7 cellular contexts compared by ENCODE assay signal in the genomic region with DNA sequence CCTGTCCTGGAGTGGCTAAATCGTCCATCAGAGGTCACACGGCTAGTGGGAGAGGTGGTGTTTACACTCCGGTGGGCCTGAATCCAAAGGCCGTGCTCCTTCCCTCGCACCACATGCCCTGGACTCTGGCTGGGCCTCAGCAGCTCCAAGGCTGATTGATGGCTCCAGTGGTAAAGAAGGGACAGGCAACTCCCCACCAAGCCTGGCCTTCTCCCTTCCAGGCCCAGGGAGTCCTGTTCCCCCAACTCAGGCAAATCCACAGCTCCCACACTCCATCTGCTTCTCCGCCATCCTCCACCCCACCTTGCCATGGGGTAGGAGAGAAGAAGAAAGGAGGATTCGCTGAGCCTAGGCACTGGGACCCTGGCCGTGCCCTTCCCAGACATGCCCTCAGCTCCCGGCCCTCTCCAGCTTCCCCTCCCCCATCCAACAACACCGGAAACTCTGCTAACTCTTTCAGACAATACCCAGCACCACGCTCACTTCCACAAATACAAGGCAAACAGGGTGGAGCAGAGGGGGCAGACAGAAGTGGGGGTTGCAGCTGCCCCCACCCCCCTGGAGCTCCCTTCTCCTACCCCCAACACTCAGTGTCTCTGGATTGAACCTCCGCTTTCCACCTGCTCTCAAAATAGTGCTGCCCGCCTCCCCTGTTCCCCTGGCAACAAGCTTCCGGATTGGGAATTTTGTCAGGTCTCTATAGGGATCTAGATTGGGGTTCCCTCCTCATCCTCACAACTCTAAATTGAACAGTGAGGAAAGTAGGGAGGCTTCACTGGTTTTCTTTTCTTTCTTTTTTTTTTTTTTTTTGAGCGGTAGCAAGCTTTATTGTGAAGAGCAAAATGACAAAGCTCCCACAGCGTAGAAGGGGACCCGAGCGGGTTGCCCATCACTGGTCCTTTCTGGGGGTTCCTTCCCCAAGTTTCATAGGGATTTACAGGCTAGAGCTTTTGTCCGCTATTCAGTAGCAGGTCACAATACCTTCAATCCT. TPM values are rescaled to one million over a fixed set of nuclear protein-coding genes. Genes with fewer than 3 reads are reported as not detected.
DNase-seq lines count a peak whose midpoint lies in the region; ATAC-seq and TF ChIP-seq lines count a peak whose summit lies in the region.
"Had no signal": no experiment of that assay in that cellular context is flagged by ENCODE, and none has a peak within 500 bp of the region (broad histone marks: within the 10 kb centered on the region; RNA-seq: fewer than 3 reads in every experiment).

No MANE protein-coding gene starts in this region.

- no peak for TF ChIP-seq POLR2A in heart left ventricle (IDR thresholded peaks at IDR 0.05)

- peaks cover 71% of the 10 kb centered on the region for H3K36me3 Mint-ChIP-seq in activated CD4-positive, alpha-beta T cell treated with anti-CD3 and anti-CD28 coated beads, Interleukin-2, amount 10 ng/mL, durations not matched to agents 24 days and 14 days (ENCODE audit: low read depth)

- H3K9me3 ChIP-seq in heart left ventricle = no peaks in the 10 kb centered on the region

- peak overlapping the region; percentile 90 for H3K27ac Mint-ChIP-seq in activated CD4-positive, alpha-beta T cell treated with anti-CD3 and anti-CD28 coated beads, Interleukin-2, amount 10 ng/mL, durations not matched to agents 24 days and 14 days

- H3K4me3 Mint-ChIP-seq in activated CD4-positive, alpha-beta T cell treated with anti-CD3 and anti-CD28 coated beads, Interleukin-2, amount 10 ng/mL, durations not matched to agents 24 days and 14 days = peak overlapping the region; percentile 79

- H3K4me1 Mint-ChIP-seq in activated CD4-positive, alpha-beta T cell treated with anti-CD3 and anti-CD28 coated beads, Interleukin-2, amount 10 ng/mL, durations not matched to agents 24 days and 14 days = peaks cover 68% of the 10 kb centered on the region

- intact Hi-C loops in activated CD4-positive, alpha-beta T cell treated with anti-CD3 and anti-CD28 coated beads, Interleukin-2, amount 10 ng/mL, durations not matched to agents 24 days and 14 days (cut with micrococcal nuclease) = no loop called here
- intact Hi-C loops in heart left ventricle (cut with DNase I) = no loop called here

- WGBS in heart left ventricle, 4 donors = 26 to 33% (median 27%) methylated on average over 19 of the region's 19 CpGs

- H3K4me1 ChIP-seq in heart left ventricle = peaks cover 23 to 92% (median 78%) of the 10 kb centered on the region in 12 donors

- peak; percentile 30 to 71 (median 47) for ATAC-seq in heart left ventricle

- no peak for TF ChIP-seq CTCF in heart left ventricle (IDR thresholded peaks at IDR 0.05)

- peak; percentile 76 for DNase-seq in activated CD4-positive, alpha-beta T cell treated with anti-CD3 and anti-CD28 coated beads, Interleukin-2, amount 10 ng/mL, durations not matched to agents 24 days and 14 days
- no peak for DNase-seq in activated CD4-positive, alpha-beta T cell treated with anti-CD3 and anti-CD28 coated beads, Interleukin-2, amount 50 U/mL, for 4 hours
- DNase-seq in heart left ventricle (peak in 4 of 5 donors; percentile 61 to 76 (median 74)), RPMI8226 (no peak), COR-L47 (lab: John Stamatoyannopoulos, UW) (no peak)

- H3K36me3 ChIP-seq in heart left ventricle = peaks cover 4 to 86% (median 62%) of the 10 kb centered on the region in 9 donors

- H3K27me3 Mint-ChIP-seq in activated CD4-positive, alpha-beta T cell treated with anti-CD3 and anti-CD28 coated beads, Interleukin-2, amount 10 ng/mL, durations not matched to agents 24 days and 14 days = no peaks in the 10 kb centered on the region

- H3K27ac ChIP-seq in heart left ventricle (peak overlapping the region; percentile 68 to 100 (median 90)), temporal lobe (ENCODE audit: low read depth, low read length) (peak overlapping the region; percentile 97)

- no peaks in the 10 kb centered on the region for H3K27me3 ChIP-seq in heart left ventricle

- H3K9me3 Mint-ChIP-seq in activated CD4-positive, alpha-beta T cell treated with anti-CD3 and anti-CD28 coated beads, Interleukin-2, amount 10 ng/mL, durations not matched to agents 24 days and 14 days = no peaks in the 10 kb centered on the region

- H3K4me3 ChIP-seq in heart left ventricle = peak overlapping the region in 8 of 12 donors; percentile 15 to 36 (median 20)

RNA-seq across cellular contexts. Expression of gene ARHGEF2, which starts 10.6 kb away (rescaled TPM):
- 189 and 198 TPM in 2 replicates for total RNA-seq in activated CD4-positive, alpha-beta T cell treated with anti-CD3 and anti-CD28 coated beads, Interleukin-2, amount 10 ng/mL, durations not matched to agents 24 days and 14 days
- total RNA-seq in heart left ventricle (10 to 100 TPM; 34.7 to 98.6 (median 61.6) TPM), temporal lobe (86.5 TPM)
- 10 to 100 TPM; 23.9 to 28.8 TPM for polyA plus RNA-seq in heart left ventricle

RNA-seq across cellular contexts. Expression of gene RXFP4, which starts 26.3 kb away (rescaled TPM):
- total RNA-seq in activated CD4-positive, alpha-beta T cell treated with anti-CD3 and anti-CD28 coated beads, Interleukin-2, amount 10 ng/mL, durations not matched to agents 24 days and 14 days = not detected in 2 replicates
- total RNA-seq in heart left ventricle (not detected), temporal lobe (not detected)
- polyA plus RNA-seq in heart left ventricle = under 1 TPM in 1 of 2 donors, not detected in 1; 0.07 TPM
- total RNA-seq: epithelial cell of proximal tubule had no signal

RNA-seq across cellular contexts. Expression of gene KHDC4, which starts 33.5 kb away (rescaled TPM):
- total RNA-seq in activated CD4-positive, alpha-beta T cell treated with anti-CD3 and anti-CD28 coated beads, Interleukin-2, amount 10 ng/mL, durations not matched to agents 24 days and 14 days = 82.9 and 92.2 TPM in 2 replicates
- total RNA-seq in heart left ventricle = 10 to 100 TPM; 16.9 to 28.0 (median 22.6) TPM
- 10 to 100 TPM; 17.4 to 19.1 TPM for polyA plus RNA-seq in heart left ventricle
- 24.8 TPM for total RNA-seq in temporal lobe

RNA-seq across cellular contexts. Expression of gene SSR2, which starts 53.0 kb away (rescaled TPM):
- total RNA-seq in activated CD4-positive, alpha-beta T cell treated with anti-CD3 and anti-CD28 coated beads, Interleukin-2, amount 10 ng/mL, durations not matched to agents 24 days and 14 days = 175 and 176 TPM in 2 replicates
- total RNA-seq in heart left ventricle (100 to 1,000 TPM in 4 of 9 donors, 10 to 100 TPM in 5; 67.7 to 174 (median 81.2) TPM), temporal lobe (177 TPM)
- 100 to 1,000 TPM in 1 of 2 donors, 10 to 100 TPM in 1; 63.9 to 282 TPM for polyA plus RNA-seq in heart left ventricle

RNA-seq across cellular contexts. Expression of gene RIT1, which starts 56.6 kb away (rescaled TPM):
- 17.9 and 21.7 TPM in 2 replicates for total RNA-seq in activated CD4-positive, alpha-beta T cell treated with anti-CD3 and anti-CD28 coated beads, Interleukin-2, amount 10 ng/mL, durations not matched to agents 24 days and 14 days
- total RNA-seq in heart left ventricle (10 to 100 TPM; 15.1 to 33.3 (median 20.0) TPM), temporal lobe (22.6 TPM)
- polyA plus RNA-seq in heart left ventricle = 10 to 100 TPM in 1 of 2 donors, 1 to 10 TPM in 1; 8.1 to 20.1 TPM

Comparison
In these comparisons a context has a peak if more than half of its experiments do, and no peak if none do; other contexts are left out.
1. DNase-seq: peak in activated CD4-positive, alpha-beta T cell treated with anti-CD3 and anti-CD28 coated beads, Interleukin-2, amount 10 ng/mL, durations not matched to agents 24 days and 14 days (single experiment) and heart left ventricle (4 of 5); none in activated CD4-positive, alpha-beta T cell treated with anti-CD3 and anti-CD28 coated beads, Interleukin-2, amount 50 U/mL, for 4 hours (0 of 2), RPMI8226 (single experiment) and COR-L47 (single experiment).